In genomic region chr3:151837057-151837456, GRCh38 we compare ENCODE assay signal across 9 cellular contexts. TPM values are rescaled to one million over a fixed set of nuclear protein-coding genes. Genes with fewer than 3 reads are reported as not detected.
DNase-seq lines count a peak whose midpoint lies in the region; ATAC-seq and TF ChIP-seq lines count a peak whose summit lies in the region.
"Had no signal": no experiment of that assay in that cellular context is flagged by ENCODE, and none has a peak within 500 bp of the region (broad histone marks: within the 10 kb centered on the region; RNA-seq: fewer than 3 reads in every experiment).

No MANE protein-coding gene starts in this region.

- peak; percentile 50 for ATAC-seq in left colon
- no peak for ATAC-seq in stimulated activated memory B cell treated with anti-CD40 and anti-IgM and Interleukin-4, amounts not matched to agents 10 μg/mL and 1 μg/mL and 100 μg/mL, for 72 hours

- no peaks in the 10 kb centered on the region for H3K4me1 Mint-ChIP-seq in stimulated activated memory B cell treated with anti-CD40 and anti-IgM and Interleukin-4, amounts not matched to agents 10 μg/mL and 1 μg/mL and 100 μg/mL, for 72 hours

- peak overlapping the region; percentile 3 to 76 (median 51); a peak in 19 of 22 replicates for H3K4me2 ChIP-seq in BLaER1 treated with 17β-estradiol and CSF1 and Interleukin-3, amounts not matched to agents 10 nM and 100 nM

- no peaks in the 10 kb centered on the region for H3K36me3 Mint-ChIP-seq in stimulated activated memory B cell treated with anti-CD40 and anti-IgM and Interleukin-4, amounts not matched to agents 10 μg/mL and 1 μg/mL and 100 μg/mL, for 72 hours

- DNase-seq in Kasumi-1 (lab: John Stamatoyannopoulos, UW) (peak; percentile 14 to 17), adipocyte (ENCODE audit: low read depth) (peak; percentile 79), left colon (no peak), GM10266 (ENCODE audit: extremely low spot score) (no peak), NCI-H2029 treated with DMSO at 0.1 percent for 48 hours (lab: John Stamatoyannopoulos, UW) (no peak)
- no peak for DNase-seq in activated CD4-positive, alpha-beta T cell treated with anti-CD3 and anti-CD28 coated beads for 1 hour
- DNase-seq: NCI-H2107 had no signal

- no peak for TF ChIP-seq CTCF in GM10266 (IDR thresholded peaks at IDR 0.05; ENCODE audit: control insufficient read depth, insufficient read depth, low read depth, missing control alignments)

- no peak overlapping the region for H3K4me3 Mint-ChIP-seq in stimulated activated memory B cell treated with anti-CD40 and anti-IgM and Interleukin-4, amounts not matched to agents 10 μg/mL and 1 μg/mL and 100 μg/mL, for 72 hours

- H3K36me3 ChIP-seq in BLaER1 treated with 17β-estradiol and CSF1 and Interleukin-3, amounts not matched to agents 10 nM and 100 nM: no peaks in the 10 kb centered on the region
- no peaks in the 10 kb centered on the region for H3K36me3 ChIP-seq in adipocyte (ENCODE audit: control insufficient read depth, insufficient read depth, low read length, severe bottlenecking)

- H3K4me1 ChIP-seq in BLaER1 treated with 17β-estradiol and CSF1 and Interleukin-3, amounts not matched to agents 10 nM and 100 nM: peaks cover 19 to 39% (median 34%) of the 10 kb centered on the region in 10 experiments
- peaks cover 20% of the 10 kb centered on the region for H3K4me1 ChIP-seq in adipocyte (ENCODE audit: control insufficient read depth, insufficient read depth, low read length)

- H3K9me3 ChIP-seq in BLaER1 treated with 17β-estradiol and CSF1 and Interleukin-3, amounts not matched to agents 10 nM and 100 nM (replicated peaks in 1 of 11): no peaks in the 10 kb centered on the region
- no peaks in the 10 kb centered on the region for H3K9me3 ChIP-seq in adipocyte (ENCODE audit: control insufficient read depth, low read length)

- H3K27ac Mint-ChIP-seq in stimulated activated memory B cell treated with anti-CD40 and anti-IgM and Interleukin-4, amounts not matched to agents 10 μg/mL and 1 μg/mL and 100 μg/mL, for 72 hours: no peak overlapping the region

- no peaks in the 10 kb centered on the region for H3K27me3 ChIP-seq in BLaER1 treated with 17β-estradiol and CSF1 and Interleukin-3, amounts not matched to agents 10 nM and 100 nM
- peaks cover 4% of the 10 kb centered on the region for H3K27me3 ChIP-seq in adipocyte (replicated peaks; ENCODE audit: control insufficient read depth, insufficient read depth, low read length)

- intact Hi-C loops in left colon (cut with DNase I, micrococcal nuclease): no loop called here

- H3K9me3 Mint-ChIP-seq in stimulated activated memory B cell treated with anti-CD40 and anti-IgM and Interleukin-4, amounts not matched to agents 10 μg/mL and 1 μg/mL and 100 μg/mL, for 72 hours: no peaks in the 10 kb centered on the region

- H3K9ac ChIP-seq in BLaER1 treated with 17β-estradiol and CSF1 and Interleukin-3, amounts not matched to agents 10 nM and 100 nM: no peak overlapping the region; a peak in 1 of 22 replicates
- no peak overlapping the region for H3K9ac ChIP-seq in adipocyte (ENCODE audit: low read length)

- peak overlapping the region in 4 of 11 experiments; percentile 14 to 44 (median 23); a peak in 5 of 22 replicates for H3K27ac ChIP-seq in BLaER1 treated with 17β-estradiol and CSF1 and Interleukin-3, amounts not matched to agents 10 nM and 100 nM

- H3K27me3 Mint-ChIP-seq in stimulated activated memory B cell treated with anti-CD40 and anti-IgM and Interleukin-4, amounts not matched to agents 10 μg/mL and 1 μg/mL and 100 μg/mL, for 72 hours: peaks cover 8% of the 10 kb centered on the region

- no peak overlapping the region for H3K4me3 ChIP-seq in BLaER1 treated with 17β-estradiol and CSF1 and Interleukin-3, amounts not matched to agents 10 nM and 100 nM
- no peak overlapping the region for H3K4me3 ChIP-seq in adipocyte (ENCODE audit: low read length)

- H4K20me1 ChIP-seq in BLaER1 treated with 17β-estradiol and CSF1 and Interleukin-3, amounts not matched to agents 10 nM and 100 nM: no peaks in the 10 kb centered on the region

RNA-seq across cellular contexts. Expression of gene AADAC, which starts 23.1 kb away (rescaled TPM):
- total RNA-seq in left colon: not detected

RNA-seq across cellular contexts. Expression of gene SUCNR1, which starts 36.4 kb away (rescaled TPM):
- total RNA-seq in left colon: under 1 TPM; 0.15 to 0.47 TPM

Comparison
In these comparisons a context has a peak if more than half of its experiments do, and no peak if none do; other contexts are left out.
1. DNase-seq: peak in Kasumi-1 (2 of 2) and adipocyte (single experiment); none in left colon (0 of 2), GM10266 (single experiment), NCI-H2029 treated with DMSO at 0.1 percent for 48 hours (single experiment) and activated CD4-positive, alpha-beta T cell treated with anti-CD3 and anti-CD28 coated beads for 1 hour (single experiment).